21 cellular contexts compared by ENCODE assay signal in genomic region chr9:84785766-84786547, GRCh38.
DNase-seq lines count a peak whose midpoint lies in the region; ATAC-seq and TF ChIP-seq lines count a peak whose summit lies in the region.
"Had no signal": no experiment of that assay in that cellular context is flagged by ENCODE, and none has a peak within 500 bp of the region (broad histone marks: within the 10 kb centered on the region; RNA-seq: fewer than 3 reads in every experiment).

No MANE protein-coding gene starts in this region.

- H3K36me3 ChIP-seq in GM23338 (ENCODE audit: insufficient read depth) (no peaks in the 10 kb centered on the region), spleen (no peaks in the 10 kb centered on the region)
- H3K36me3 ChIP-seq: HAP-1 had no signal

- H3K9me3 ChIP-seq in spleen = no peaks in the 10 kb centered on the region
- H3K9me3 ChIP-seq: HAP-1, SK-N-SH had no signal

- peak in 1 of 2 experiments; percentile 22; a peak in 1 of 4 replicates for TF ChIP-seq CTCF in GM23338 (conservative IDR thresholded peaks at IDR 0.05; ENCODE audit: low read depth in 2 of 2)
- no peak for TF ChIP-seq CTCF in nephron (IDR thresholded peaks at IDR 0.05; ENCODE audit: unreplicated experiment in 3 of 3)
- no peak for TF ChIP-seq CTCF in spleen (IDR thresholded peaks at IDR 0.05 in 8 of 11, conservative IDR thresholded peaks at IDR 0.05 in 3 of 11)

- H3K4me2 ChIP-seq in GM23338 = no peak overlapping the region
- H3K4me2 ChIP-seq: SK-N-SH had no signal

- H3K27ac Mint-ChIP-seq in GM23338 (no peak overlapping the region), nephron (peak overlapping the region in 2 of 3 experiments; percentile 36 to 69)
- H3K27ac Mint-ChIP-seq: CD4-positive, alpha-beta T cell had no signal

- H3K36me3 Mint-ChIP-seq in GM23338 (ENCODE audit: low read depth) = no peaks in the 10 kb centered on the region
- H3K36me3 Mint-ChIP-seq in nephron (ENCODE audit: low read depth) = peaks cover 3% of the 10 kb centered on the region

- H3F3A ChIP-seq in GM23338 (replicated peaks; ENCODE audit: low read depth) = no peaks in the 10 kb centered on the region

- in situ Hi-C loops in SK-MEL-5 (cut with HindIII; ENCODE audit: low pct_unique_long_range_greater_than_20kb, low sequenced_read_pairs) = no loop called here

- intact Hi-C loops in spleen (cut with DNase I; ENCODE audit: low total_unique reads) = no loop called here

- H3K4me1 ChIP-seq in GM23338 (ENCODE audit: insufficient read depth) = no peaks in the 10 kb centered on the region
- no peaks in the 10 kb centered on the region for H3K4me1 ChIP-seq in spleen
- H3K4me1 ChIP-seq: HAP-1 had no signal

- H3K4me3 ChIP-seq in GM23338 = no peak overlapping the region
- H3K4me3 ChIP-seq in spleen = no peak overlapping the region
- H3K4me3 ChIP-seq: HAP-1 had no signal

- H3K4me3 Mint-ChIP-seq in GM23338 (no peak overlapping the region), nephron (no peak overlapping the region)
- H3K4me3 Mint-ChIP-seq: CD4-positive, alpha-beta T cell had no signal

- H3K9me3 Mint-ChIP-seq in GM23338 (no peaks in the 10 kb centered on the region), nephron (peaks cover 2% of the 10 kb centered on the region)
- H3K9me3 Mint-ChIP-seq: CD4-positive, alpha-beta T cell had no signal

- H2AFZ ChIP-seq in GM23338 = no peak overlapping the region

- H3K79me2 ChIP-seq in GM23338 (replicated peaks; ENCODE audit: insufficient read depth) = no peaks in the 10 kb centered on the region

- H4K20me1 ChIP-seq in GM23338 (replicated peaks; ENCODE audit: insufficient read depth) = no peaks in the 10 kb centered on the region

- no peaks in the 10 kb centered on the region for H3K9me2 ChIP-seq in GM23338 (ENCODE audit: insufficient read depth)
- H3K9me2 ChIP-seq: SK-N-SH had no signal

- no peak overlapping the region for H3K27ac ChIP-seq in GM23338 (ENCODE audit: low read depth)
- no peak overlapping the region for H3K27ac ChIP-seq in spleen

- H3K27me3 ChIP-seq in GM23338 (ENCODE audit: insufficient read depth) (no peaks in the 10 kb centered on the region), spleen (replicated peaks in 1 of 7) (peaks cover 0 to 3% (median 0%) of the 10 kb centered on the region in 7 donors)

- DNase-seq in GM23338 (ENCODE audit: low spot score) (peak; percentile 26), SK-MEL-5 (ENCODE audit: low read depth, low spot score) (peak; percentile 17), globus pallidus (ENCODE audit: low spot score) (peak; percentile 31), COLO829 (ENCODE audit: low spot score) (no peak), spleen (no peak), NCI-H345 treated with DMSO at 0.1 percent for 48 hours (lab: John Stamatoyannopoulos, UW; ENCODE audit: unreplicated experiment) (no peak), AG20443 (ENCODE audit: low spot score) (no peak)
- DNase-seq: CD4-positive, alpha-beta T cell; DMS153; GDM1; KBM-7; NCI-H1105 treated with DMSO at 0.1 percent for 48 hours; NCI-H1694; NCI-H2081 treated with DMSO at 0.1 percent for 48 hours; NCI-H774; OCI-M1; SHP77; SK-N-SH had no signal

- peak; percentile 79 for ATAC-seq in GM23338
- ATAC-seq: HepG2 had no signal

- WGBS in spleen, 5 donors = 79 to 92% (median 81%) methylated on average over 4 of the region's 4 CpGs

- no peak for TF ChIP-seq POLR2A in spleen (IDR thresholded peaks at IDR 0.05)

- H3K27me3 Mint-ChIP-seq in GM23338 (ENCODE audit: insufficient read depth, low read depth, poor library complexity) (no peaks in the 10 kb centered on the region), nephron (ENCODE audit: low read depth) (peaks cover 4% of the 10 kb centered on the region)

- H3K4me1 Mint-ChIP-seq in GM23338 (no peaks in the 10 kb centered on the region; the same call in 2 of the 3 replicates), nephron (peaks cover 33% of the 10 kb centered on the region)

TF ChIP-seq in GM23338, 12 proteins besides CTCF, POLR2A, EP300 and RAD21 (continues in another document):
- TF ChIP-seq CREB1 (CRISPR knock-in tag; IDR thresholded peaks at IDR 0.05; ENCODE audit: low read depth) (no peak), POLR2AphosphoS5 (IDR thresholded peaks at IDR 0.05; ENCODE audit: low read depth) (no peak), EZH2 (IDR thresholded peaks at IDR 0.05; ENCODE audit: low read depth, unreplicated experiment) (no peak), NANOG (IDR thresholded peaks at IDR 0.05; ENCODE audit: borderline replicate concordance) (no peak), ZNF331 (CRISPR knock-in tag; IDR thresholded peaks at IDR 0.05; ENCODE audit: low read depth) (no peak), ZNF462 (CRISPR knock-in tag; IDR thresholded peaks at IDR 0.05) (no peak), STAT1 (IDR thresholded peaks at IDR 0.05; ENCODE audit: unreplicated experiment) (no peak), EZH2phosphoT487 (IDR thresholded peaks at IDR 0.05; ENCODE audit: unreplicated experiment) (no peak), JUNB (IDR thresholded peaks at IDR 0.05; ENCODE audit: unreplicated experiment) (no peak)

Comparison
In these comparisons a context has a peak if more than half of its experiments do, and no peak if none do; other contexts are left out.
1. DNase-seq: peak in GM23338 (single experiment), SK-MEL-5 (single experiment) and globus pallidus (single experiment); none in COLO829 (single experiment), spleen (single experiment), NCI-H345 treated with DMSO at 0.1 percent for 48 hours (single experiment) and AG20443 (single experiment).